In the genomic region with DNA sequence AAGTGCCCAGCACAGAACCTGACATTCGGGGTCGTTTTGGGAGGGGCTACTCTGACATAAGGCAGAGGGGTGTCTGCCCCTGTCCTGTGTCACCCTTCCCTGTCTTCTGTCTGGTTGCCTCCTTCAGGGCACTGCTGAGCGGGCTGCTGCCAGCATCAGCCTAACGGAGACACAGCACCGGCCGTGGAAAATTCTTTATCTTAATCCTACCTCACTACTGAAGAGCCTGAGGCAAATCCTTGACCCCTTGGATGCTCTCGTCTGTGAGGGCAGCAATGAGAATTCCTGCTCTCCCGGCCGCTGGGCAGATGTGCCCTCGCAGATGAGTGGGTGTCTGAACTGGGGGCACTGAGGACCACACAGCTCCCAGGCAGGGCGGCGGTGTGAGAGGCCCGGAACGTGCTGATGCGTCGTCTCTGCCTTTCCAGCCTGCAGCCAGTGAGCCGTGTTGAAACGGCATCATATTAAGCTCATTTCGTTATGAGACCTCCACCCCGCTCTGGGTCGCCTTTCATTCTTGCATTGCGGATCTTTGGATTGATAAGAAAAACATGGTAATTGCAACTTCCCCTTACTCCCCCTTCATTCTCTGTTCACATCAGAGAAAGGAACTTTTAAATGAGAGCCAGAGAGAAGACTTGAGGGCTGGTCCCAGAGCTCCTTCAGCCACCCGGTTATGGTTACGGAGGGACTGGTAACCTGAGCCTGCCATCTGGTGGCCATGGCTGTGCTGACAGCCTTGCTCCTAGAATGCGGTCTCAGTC, we compare ENCODE assay signal across 8 cellular contexts.
DNase-seq lines count a peak whose midpoint lies in the region; ATAC-seq and TF ChIP-seq lines count a peak whose summit lies in the region.

No MANE protein-coding gene starts in this region.

- BruUV-seq in OCI-LY7 (replicated peaks; lab: Mats Ljungman, UMichigan), result no TSS peak

- peak; percentile 87 for TF ChIP-seq CTCF in OCI-LY7 (conservative IDR thresholded peaks at IDR 0.05; ENCODE audit: low read length)
- TF ChIP-seq CTCF in fibroblast of villous mesenchyme (IDR thresholded peaks at IDR 0.05; ENCODE audit: insufficient read depth, low read depth, low read length), result peak; percentile 95

- POLR2A ChIA-PET in OCI-LY7 (lab: Charles Lee), result interaction anchor here (0.8 kb wide), 1 partner anchor 64 kb away, joined by 3 read pairs; no protein-coding TSS in a partner anchor

- H3K36me3 ChIP-seq in HUES48 (ENCODE audit: control insufficient read depth, insufficient read depth, low read length) (no peaks in the 10 kb centered on the region), OCI-LY7 (ENCODE audit: insufficient read depth, low read length) (no peaks in the 10 kb centered on the region)

- CTCF ChIA-PET in OCI-LY7 (lab: Charles Lee; ENCODE audit: unreplicated experiment), result interaction anchor here (0.7 to 1.5 kb wide), 8 partner anchors 8 to 563 kb away, joined by 3 to 8 read pairs (median 5); partner anchors contain the start of gene FOXD2

- no peak overlapping the region for H3K4me3 Mint-ChIP-seq in activated T-helper 1 cell treated with anti-CD3 and anti-CD28 coated beads, Interleukin-12 subunit alpha, Interleukin-12 subunit beta, Interleukin-2, Interleukin-4 antibody, amounts not matched to agents 30 ng/mL and 10 ng/mL and 1 ng/mL, durations not matched to agents 14 hours and 24 hours and 36 hours

- no peak overlapping the region for H3K9ac ChIP-seq in HUES48 (ENCODE audit: low read depth, low read length)

- H3K4me1 ChIP-seq in HUES48 (ENCODE audit: control insufficient read depth, insufficient read depth, low read length) (peaks cover 18% of the 10 kb centered on the region), OCI-LY7 (ENCODE audit: insufficient read depth, low read length, poor library complexity, severe bottlenecking) (peaks cover 11% of the 10 kb centered on the region)

- H3K4me2 ChIP-seq in OCI-LY7 (ENCODE audit: low read length), result peak overlapping the region; percentile 22; the same call in 1 of the 2 replicates

- peaks cover 5% of the 10 kb centered on the region for H3K4me1 Mint-ChIP-seq in activated T-helper 1 cell treated with anti-CD3 and anti-CD28 coated beads, Interleukin-12 subunit alpha, Interleukin-12 subunit beta, Interleukin-2, Interleukin-4 antibody, amounts not matched to agents 30 ng/mL and 10 ng/mL and 1 ng/mL, durations not matched to agents 14 hours and 24 hours and 36 hours (ENCODE audit: low read depth)

- no peaks in the 10 kb centered on the region for H3K36me3 Mint-ChIP-seq in activated T-helper 1 cell treated with anti-CD3 and anti-CD28 coated beads, Interleukin-12 subunit alpha, Interleukin-12 subunit beta, Interleukin-2, Interleukin-4 antibody, amounts not matched to agents 30 ng/mL and 10 ng/mL and 1 ng/mL, durations not matched to agents 14 hours and 24 hours and 36 hours (ENCODE audit: low read depth)

- H3K27me3 Mint-ChIP-seq in activated T-helper 1 cell treated with anti-CD3 and anti-CD28 coated beads, Interleukin-12 subunit alpha, Interleukin-12 subunit beta, Interleukin-2, Interleukin-4 antibody, amounts not matched to agents 30 ng/mL and 10 ng/mL and 1 ng/mL, durations not matched to agents 14 hours and 24 hours and 36 hours (ENCODE audit: insufficient read depth), result peaks cover 47% of the 10 kb centered on the region

- H3K4me3 ChIP-seq in HUES48 (ENCODE audit: low read depth, low read length) (peak overlapping the region; percentile 52; the same call in 1 of the 2 replicates), OCI-LY7 (ENCODE audit: low read depth, low read length, poor library complexity, severe bottlenecking) (no peak overlapping the region), fibroblast of villous mesenchyme (ENCODE audit: low read depth, low read length) (no peak overlapping the region)

- H3K79me2 ChIP-seq in OCI-LY7 (ENCODE audit: insufficient read depth, low read depth, low read length), result no peaks in the 10 kb centered on the region

- peak overlapping the region; percentile 38; the same call in 1 of the 2 replicates for H2AFZ ChIP-seq in OCI-LY7 (ENCODE audit: low read length)

- DNase-seq in DMS153 (lab: John Stamatoyannopoulos, UW) (peak; percentile 78), OCI-LY7 (ENCODE audit: low spot score) (peak; percentile 72), fibroblast of villous mesenchyme (ENCODE audit: low read depth) (peak; percentile 66), non-pigmented ciliary epithelial cell (ENCODE audit: low read depth) (peak; percentile 32), substantia nigra (lab: John Stamatoyannopoulos, UW) (peak in 39 of 49 donors; percentile 7 to 79 (median 58))
- peak; percentile 34 for DNase-seq in activated T-helper 1 cell treated with anti-CD3 and anti-CD28 coated beads, Interleukin-12 subunit alpha, Interleukin-12 subunit beta, Interleukin-2, Interleukin-4 antibody, amounts not matched to agents 30 ng/mL and 10 ng/mL and 1 ng/mL, durations not matched to agents 14 hours and 24 hours and 36 hours (ENCODE audit: low spot score)

- intact Hi-C loops in OCI-LY7 (cut with micrococcal nuclease; ENCODE audit: unreplicated experiment), result loop anchor here (2.0 to 5.0 kb wide), 2 partner anchors 289 to 337 kb away; partner anchors contain the start of gene FOXD2
- intact Hi-C loops in activated T-helper 1 cell treated with anti-CD3 and anti-CD28 coated beads, Interleukin-12 subunit alpha, Interleukin-12 subunit beta, Interleukin-2, Interleukin-4 antibody, amounts not matched to agents 30 ng/mL and 10 ng/mL and 1 ng/mL, durations not matched to agents 14 hours and 24 hours and 36 hours (cut with micrococcal nuclease), result loop anchor here (1.0 to 5.0 kb wide), 5 partner anchors 15 to 494 kb away; partner anchors contain the start of gene TAL1

- H4K20me1 ChIP-seq in OCI-LY7 (ENCODE audit: insufficient read depth, low read length), result no peaks in the 10 kb centered on the region

- peak; percentile 91 for ATAC-seq in GM21526 (IDR thresholded peaks at IDR 0.05; ENCODE audit: low FRiP score, unreplicated experiment)

- H3K9me3 ChIP-seq in HUES48 (ENCODE audit: control insufficient read depth, insufficient read depth, low read length) (no peaks in the 10 kb centered on the region), OCI-LY7 (ENCODE audit: low read length) (no peaks in the 10 kb centered on the region)

- H3K27me3 ChIP-seq in HUES48 (ENCODE audit: control insufficient read depth, insufficient read depth, low read length), result peaks cover 64% of the 10 kb centered on the region

- no peaks in the 10 kb centered on the region for H3K9me2 ChIP-seq in OCI-LY7 (ENCODE audit: insufficient read depth, low read length)

- no peaks in the 10 kb centered on the region for H3K9me3 Mint-ChIP-seq in activated T-helper 1 cell treated with anti-CD3 and anti-CD28 coated beads, Interleukin-12 subunit alpha, Interleukin-12 subunit beta, Interleukin-2, Interleukin-4 antibody, amounts not matched to agents 30 ng/mL and 10 ng/mL and 1 ng/mL, durations not matched to agents 14 hours and 24 hours and 36 hours

- H3K27ac Mint-ChIP-seq in activated T-helper 1 cell treated with anti-CD3 and anti-CD28 coated beads, Interleukin-12 subunit alpha, Interleukin-12 subunit beta, Interleukin-2, Interleukin-4 antibody, amounts not matched to agents 30 ng/mL and 10 ng/mL and 1 ng/mL, durations not matched to agents 14 hours and 24 hours and 36 hours, result no peak overlapping the region

- no peak overlapping the region for H3K27ac ChIP-seq in HUES48 (ENCODE audit: low read depth, low read length)
- H3K27ac ChIP-seq in OCI-LY7 (ENCODE audit: low read depth, low read length, poor library complexity, severe bottlenecking), result no peak overlapping the region
- no peak overlapping the region for H3K27ac ChIP-seq in substantia nigra (ENCODE audit: low read depth, low read length, poor library complexity, severe bottlenecking)
